Comparison of ENCODE assay signal across 9 cellular contexts in genomic region chr4:140637836-140638235, GRCh38.
DNase-seq lines count a peak whose midpoint lies in the region; ATAC-seq and TF ChIP-seq lines count a peak whose summit lies in the region.
"Had no signal": no experiment of that assay in that cellular context is flagged by ENCODE, and none has a peak within 500 bp of the region (broad histone marks: within the 10 kb centered on the region; RNA-seq: fewer than 3 reads in every experiment).

No MANE protein-coding gene starts in this region.

- TF ChIP-seq CTCF in C4-2B (conservative IDR thresholded peaks at IDR 0.05) (peak; percentile 77), GM13977 (IDR thresholded peaks at IDR 0.05; ENCODE audit: extremely low read depth, insufficient read depth, missing control alignments) (peak; percentile 59), astrocyte of the spinal cord (IDR thresholded peaks at IDR 0.05; ENCODE audit: low read depth, low read length) (peak; percentile 40), tibial artery (IDR thresholded peaks at IDR 0.05) (no peak)

- intact Hi-C loops in tibial artery (cut with DNase I; ENCODE audit: low total_unique reads): no loop called here

- H3K27ac ChIP-seq in C4-2B (no peak overlapping the region), tibial artery (no peak overlapping the region)
- H3K27ac ChIP-seq: thoracic aorta had no signal

- in situ Hi-C loops in GM13977 (cut with MboI; ENCODE audit: low pct_unique_long_range_greater_than_20kb, low sequenced_read_pairs, unreplicated experiment): no loop called here
- in situ Hi-C loops in astrocyte of the spinal cord (cut with HindIII; ENCODE audit: low sequenced_read_pairs): no loop called here

- ATAC-seq in HG02870 (IDR thresholded peaks at IDR 0.05; ENCODE audit: unreplicated experiment): peak; percentile 80

- no peak overlapping the region for H3K4me3 ChIP-seq in astrocyte of the spinal cord (ENCODE audit: low read depth, low read length)
- no peak overlapping the region for H3K4me3 ChIP-seq in tibial artery
- H3K4me3 ChIP-seq: thoracic aorta had no signal

- H3K27me3 ChIP-seq in tibial artery: no peaks in the 10 kb centered on the region

- H3K4me1 ChIP-seq in tibial artery: peaks cover 0 to 13% (median 0%) of the 10 kb centered on the region in 4 donors

- no peaks in the 10 kb centered on the region for H3K9me3 ChIP-seq in tibial artery
- H3K9me3 ChIP-seq: thoracic aorta had no signal

- H3K36me3 ChIP-seq in tibial artery: peaks cover 7 to 47% (median 19%) of the 10 kb centered on the region in 3 donors

- DNase-seq in GM13977 (ENCODE audit: low spot score): peak; percentile 64
- DNase-seq in NCI-H748 (lab: John Stamatoyannopoulos, UW; ENCODE audit: unreplicated experiment): peak; percentile 32
- no peak for DNase-seq in astrocyte of the spinal cord (ENCODE audit: low read depth, low spot score)
- DNase-seq in lung microvascular endothelial cell (ENCODE audit: low read depth in 2 of 2): peak; percentile 43 to 72
- DNase-seq in DMS79 treated with DMSO at 0.1 percent for 48 hours (lab: John Stamatoyannopoulos, UW): no peak
- DNase-seq in tibial artery: no peak

Comparison
In these comparisons a context has a peak if more than half of its experiments do, and no peak if none do; other contexts are left out.
1. CTCF ChIP-seq: peak in C4-2B (single experiment), GM13977 (single experiment) and astrocyte of the spinal cord (single experiment); none in tibial artery (0 of 2).
2. DNase-seq: peak in GM13977 (single experiment), NCI-H748 (single experiment) and lung microvascular endothelial cell (2 of 2); none in astrocyte of the spinal cord (single experiment), DMS79 treated with DMSO at 0.1 percent for 48 hours (single experiment) and tibial artery (0 of 2).